ENCODE assay signal across 1 cellular context in genomic region chr1:44739361-44740178, GRCh38.
TF ChIP-seq lines count a peak whose summit lies in the region.

Gene KIF2C (plus strand): TSS chr1:44739837. CDS start chr1:44739933, 96 bp downstream.

TF ChIP-seq in HepG2, 621 proteins besides CTCF, POLR2A, EP300 and RAD21 (continued from another document and continues in another):
- TF ChIP-seq ZNF414 (CRISPR knock-in tag; IDR thresholded peaks at IDR 0.05), result no peak
- no peak for TF ChIP-seq CEBPB (IDR thresholded peaks at IDR 0.05; ENCODE audit: borderline replicate concordance, low read depth, low read length)
- no peak for TF ChIP-seq ZKSCAN1 (IDR thresholded peaks at IDR 0.05; ENCODE audit: low read length)
- TF ChIP-seq ZFX (CRISPR knock-in tag; IDR thresholded peaks at IDR 0.05; ENCODE audit: low read depth), result peak; percentile 39
- TF ChIP-seq ZNF207 (IDR thresholded peaks at IDR 0.05; ENCODE audit: borderline replicate concordance), result no peak
- TF ChIP-seq ZNF547 (CRISPR knock-in tag; IDR thresholded peaks at IDR 0.05), result no peak; the same call in 1 of the 2 replicates
- TF ChIP-seq SOX6 (IDR thresholded peaks at IDR 0.05), result no peak
- peak; percentile 59 for TF ChIP-seq SOX6 (CRISPR knock-in tag; IDR thresholded peaks at IDR 0.05)
- no peak for TF ChIP-seq TP53 (CRISPR knock-in tag; conservative IDR thresholded peaks at IDR 0.05)
- TF ChIP-seq ATF1 (CRISPR knock-in tag; IDR thresholded peaks at IDR 0.05), result peak; percentile 90
- no peak for TF ChIP-seq JUND (CRISPR knock-in tag; IDR thresholded peaks at IDR 0.05)
- no peak for TF ChIP-seq TAF15 (IDR thresholded peaks at IDR 0.05; ENCODE audit: low read depth, low read length, poor library complexity, severe bottlenecking)
- no peak for TF ChIP-seq ZNF292 (CRISPR knock-in tag; IDR thresholded peaks at IDR 0.05; ENCODE audit: borderline replicate concordance, low read depth)
- no peak for TF ChIP-seq ZNF34 (CRISPR knock-in tag; IDR thresholded peaks at IDR 0.05; ENCODE audit: borderline replicate concordance)
- no peak for TF ChIP-seq BRD4 (CRISPR knock-in tag; IDR thresholded peaks at IDR 0.05)
- no peak for TF ChIP-seq DDIT3 (CRISPR knock-in tag; IDR thresholded peaks at IDR 0.05)
- no peak for TF ChIP-seq PRDM4 (CRISPR knock-in tag; IDR thresholded peaks at IDR 0.05; ENCODE audit: borderline replicate concordance)
- no peak for TF ChIP-seq NFE2L2 (IDR thresholded peaks at IDR 0.05; ENCODE audit: low read length)
- 0 out of 2 replicates have a peak, but pooled peaks have one; percentile 42 for TF ChIP-seq NKX3-1 (CRISPR knock-in tag; IDR thresholded peaks at IDR 0.05)
- no peak for TF ChIP-seq AKNA (CRISPR knock-in tag; IDR thresholded peaks at IDR 0.05; ENCODE audit: borderline replicate concordance)
- TF ChIP-seq ZNF121 (CRISPR knock-in tag; IDR thresholded peaks at IDR 0.05), result no peak
- TF ChIP-seq NFIC (IDR thresholded peaks at IDR 0.05; ENCODE audit: low read length), result no peak
- TF ChIP-seq ZNF383 (CRISPR knock-in tag; IDR thresholded peaks at IDR 0.05; ENCODE audit: borderline replicate concordance), result no peak
- TF ChIP-seq ZNF691 (CRISPR knock-in tag; IDR thresholded peaks at IDR 0.05; ENCODE audit: borderline replicate concordance, low read depth), result no peak
- no peak for TF ChIP-seq STAG1 (CRISPR knock-in tag; IDR thresholded peaks at IDR 0.05)
- TF ChIP-seq ZNF138 (CRISPR knock-in tag; IDR thresholded peaks at IDR 0.05; ENCODE audit: low read depth), result no peak
- no peak for TF ChIP-seq AHR (CRISPR knock-in tag; IDR thresholded peaks at IDR 0.05)
- no peak for TF ChIP-seq SCMH1 (CRISPR knock-in tag; IDR thresholded peaks at IDR 0.05; ENCODE audit: borderline replicate concordance)
- no peak for TF ChIP-seq ZNF841 (CRISPR knock-in tag; IDR thresholded peaks at IDR 0.05; ENCODE audit: borderline replicate concordance)
- TF ChIP-seq HES4 (CRISPR knock-in tag; IDR thresholded peaks at IDR 0.05; ENCODE audit: borderline replicate concordance), result no peak
- TF ChIP-seq TSC22D2 (CRISPR knock-in tag; IDR thresholded peaks at IDR 0.05; ENCODE audit: borderline replicate concordance), result no peak
- no peak for TF ChIP-seq GRHL1 (CRISPR knock-in tag; conservative IDR thresholded peaks at IDR 0.05)
- TF ChIP-seq HOXA7 (CRISPR knock-in tag; IDR thresholded peaks at IDR 0.05), result no peak
- TF ChIP-seq NFKBIZ (CRISPR knock-in tag; IDR thresholded peaks at IDR 0.05), result no peak
- TF ChIP-seq ETV5 (CRISPR knock-in tag; IDR thresholded peaks at IDR 0.05; ENCODE audit: borderline replicate concordance), result no peak; the same call in 1 of the 2 replicates
- no peak for TF ChIP-seq ZNF30 (CRISPR knock-in tag; IDR thresholded peaks at IDR 0.05)
- TF ChIP-seq NCOA5 (CRISPR knock-in tag; IDR thresholded peaks at IDR 0.05), result no peak
- no peak for TF ChIP-seq HINFP (CRISPR knock-in tag; IDR thresholded peaks at IDR 0.05; ENCODE audit: low read depth)
- no peak for TF ChIP-seq ZNF253 (CRISPR knock-in tag; IDR thresholded peaks at IDR 0.05; ENCODE audit: borderline replicate concordance)
- peak; percentile 21; the same call in 1 of the 2 replicates for TF ChIP-seq MEIS2 (CRISPR knock-in tag; IDR thresholded peaks at IDR 0.05)
- TF ChIP-seq ZKSCAN5 (CRISPR knock-in tag; IDR thresholded peaks at IDR 0.05), result no peak
- TF ChIP-seq TFE3 (CRISPR knock-in tag; IDR thresholded peaks at IDR 0.05), result no peak
- no peak for TF ChIP-seq HHEX (CRISPR knock-in tag; IDR thresholded peaks at IDR 0.05)
- TF ChIP-seq SYNCRIP (IDR thresholded peaks at IDR 0.05; ENCODE audit: insufficient read depth, low read depth, low read length), result no peak
- no peak for TF ChIP-seq MBNL3 (CRISPR knock-in tag; conservative IDR thresholded peaks at IDR 0.05)
- TF ChIP-seq ZBTB8A (CRISPR knock-in tag; IDR thresholded peaks at IDR 0.05; ENCODE audit: borderline replicate concordance, low read depth), result no peak
- TF ChIP-seq SNAPC2 (CRISPR knock-in tag; IDR thresholded peaks at IDR 0.05), result peak; percentile 88; the same call in 1 of the 2 replicates
- 0 out of 2 replicates have a peak, but pooled peaks have one; percentile 78 for TF ChIP-seq FOXO4 (CRISPR knock-in tag; conservative IDR thresholded peaks at IDR 0.05)
- TF ChIP-seq GMEB1 (CRISPR knock-in tag; IDR thresholded peaks at IDR 0.05; ENCODE audit: borderline replicate concordance), result peak; percentile 99
- TF ChIP-seq ZFY (CRISPR knock-in tag; IDR thresholded peaks at IDR 0.05), result peak; percentile 32
- TF ChIP-seq NR2F1 (CRISPR knock-in tag; IDR thresholded peaks at IDR 0.05), result 0 out of 4 replicates have a peak, but pooled peaks of 1 of the 2 experiments have one; percentile 5
- TF ChIP-seq FOSL1 (CRISPR knock-in tag; IDR thresholded peaks at IDR 0.05; ENCODE audit: borderline replicate concordance), result no peak
- TF ChIP-seq ZNF558 (CRISPR knock-in tag; IDR thresholded peaks at IDR 0.05; ENCODE audit: borderline replicate concordance), result no peak
- no peak for TF ChIP-seq ZNF678 (CRISPR knock-in tag; IDR thresholded peaks at IDR 0.05)
